1 cellular context compared by ENCODE assay signal in the genomic region with DNA sequence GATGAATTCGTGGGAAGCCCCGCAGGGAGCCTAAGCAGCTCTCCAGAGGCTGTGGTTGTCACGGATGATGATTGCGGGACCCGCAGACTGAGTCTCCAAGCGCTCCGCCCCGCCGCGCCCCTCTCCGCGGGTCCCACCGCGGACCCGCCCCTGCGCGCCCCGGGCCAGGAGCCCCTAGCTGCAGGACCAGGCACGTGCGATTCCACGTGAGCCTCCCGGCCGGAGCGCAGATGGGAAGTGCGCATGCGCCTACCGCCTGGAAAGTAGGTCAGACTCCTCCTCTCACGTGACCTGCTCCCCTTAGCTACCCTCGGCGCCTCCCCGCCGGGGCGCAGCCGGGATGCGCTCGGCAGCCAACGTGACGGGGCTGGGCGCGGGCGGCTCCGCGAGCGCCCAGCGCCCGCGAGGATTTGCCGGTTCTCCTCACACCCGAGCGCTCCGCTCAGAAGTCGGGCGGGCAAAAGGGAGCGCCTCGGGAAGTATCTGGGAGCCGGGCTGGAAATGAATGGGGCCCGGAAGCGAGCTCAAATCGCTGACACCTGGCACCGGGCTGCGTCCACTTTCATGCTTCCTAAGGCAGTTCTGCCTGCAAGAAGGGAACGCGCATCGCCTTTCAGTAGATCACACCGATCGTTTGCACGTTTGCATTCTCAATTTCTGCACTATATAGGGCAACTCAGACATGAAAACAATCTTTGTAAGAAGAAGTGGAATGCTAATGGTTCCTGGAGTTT.
TF ChIP-seq lines count a peak whose summit lies in the region.

No MANE protein-coding gene starts in this region.

TF ChIP-seq in K562, 482 proteins besides CTCF, POLR2A, EP300 and RAD21 (continued from another document and continues in another):
- TF ChIP-seq, protein P1, sequence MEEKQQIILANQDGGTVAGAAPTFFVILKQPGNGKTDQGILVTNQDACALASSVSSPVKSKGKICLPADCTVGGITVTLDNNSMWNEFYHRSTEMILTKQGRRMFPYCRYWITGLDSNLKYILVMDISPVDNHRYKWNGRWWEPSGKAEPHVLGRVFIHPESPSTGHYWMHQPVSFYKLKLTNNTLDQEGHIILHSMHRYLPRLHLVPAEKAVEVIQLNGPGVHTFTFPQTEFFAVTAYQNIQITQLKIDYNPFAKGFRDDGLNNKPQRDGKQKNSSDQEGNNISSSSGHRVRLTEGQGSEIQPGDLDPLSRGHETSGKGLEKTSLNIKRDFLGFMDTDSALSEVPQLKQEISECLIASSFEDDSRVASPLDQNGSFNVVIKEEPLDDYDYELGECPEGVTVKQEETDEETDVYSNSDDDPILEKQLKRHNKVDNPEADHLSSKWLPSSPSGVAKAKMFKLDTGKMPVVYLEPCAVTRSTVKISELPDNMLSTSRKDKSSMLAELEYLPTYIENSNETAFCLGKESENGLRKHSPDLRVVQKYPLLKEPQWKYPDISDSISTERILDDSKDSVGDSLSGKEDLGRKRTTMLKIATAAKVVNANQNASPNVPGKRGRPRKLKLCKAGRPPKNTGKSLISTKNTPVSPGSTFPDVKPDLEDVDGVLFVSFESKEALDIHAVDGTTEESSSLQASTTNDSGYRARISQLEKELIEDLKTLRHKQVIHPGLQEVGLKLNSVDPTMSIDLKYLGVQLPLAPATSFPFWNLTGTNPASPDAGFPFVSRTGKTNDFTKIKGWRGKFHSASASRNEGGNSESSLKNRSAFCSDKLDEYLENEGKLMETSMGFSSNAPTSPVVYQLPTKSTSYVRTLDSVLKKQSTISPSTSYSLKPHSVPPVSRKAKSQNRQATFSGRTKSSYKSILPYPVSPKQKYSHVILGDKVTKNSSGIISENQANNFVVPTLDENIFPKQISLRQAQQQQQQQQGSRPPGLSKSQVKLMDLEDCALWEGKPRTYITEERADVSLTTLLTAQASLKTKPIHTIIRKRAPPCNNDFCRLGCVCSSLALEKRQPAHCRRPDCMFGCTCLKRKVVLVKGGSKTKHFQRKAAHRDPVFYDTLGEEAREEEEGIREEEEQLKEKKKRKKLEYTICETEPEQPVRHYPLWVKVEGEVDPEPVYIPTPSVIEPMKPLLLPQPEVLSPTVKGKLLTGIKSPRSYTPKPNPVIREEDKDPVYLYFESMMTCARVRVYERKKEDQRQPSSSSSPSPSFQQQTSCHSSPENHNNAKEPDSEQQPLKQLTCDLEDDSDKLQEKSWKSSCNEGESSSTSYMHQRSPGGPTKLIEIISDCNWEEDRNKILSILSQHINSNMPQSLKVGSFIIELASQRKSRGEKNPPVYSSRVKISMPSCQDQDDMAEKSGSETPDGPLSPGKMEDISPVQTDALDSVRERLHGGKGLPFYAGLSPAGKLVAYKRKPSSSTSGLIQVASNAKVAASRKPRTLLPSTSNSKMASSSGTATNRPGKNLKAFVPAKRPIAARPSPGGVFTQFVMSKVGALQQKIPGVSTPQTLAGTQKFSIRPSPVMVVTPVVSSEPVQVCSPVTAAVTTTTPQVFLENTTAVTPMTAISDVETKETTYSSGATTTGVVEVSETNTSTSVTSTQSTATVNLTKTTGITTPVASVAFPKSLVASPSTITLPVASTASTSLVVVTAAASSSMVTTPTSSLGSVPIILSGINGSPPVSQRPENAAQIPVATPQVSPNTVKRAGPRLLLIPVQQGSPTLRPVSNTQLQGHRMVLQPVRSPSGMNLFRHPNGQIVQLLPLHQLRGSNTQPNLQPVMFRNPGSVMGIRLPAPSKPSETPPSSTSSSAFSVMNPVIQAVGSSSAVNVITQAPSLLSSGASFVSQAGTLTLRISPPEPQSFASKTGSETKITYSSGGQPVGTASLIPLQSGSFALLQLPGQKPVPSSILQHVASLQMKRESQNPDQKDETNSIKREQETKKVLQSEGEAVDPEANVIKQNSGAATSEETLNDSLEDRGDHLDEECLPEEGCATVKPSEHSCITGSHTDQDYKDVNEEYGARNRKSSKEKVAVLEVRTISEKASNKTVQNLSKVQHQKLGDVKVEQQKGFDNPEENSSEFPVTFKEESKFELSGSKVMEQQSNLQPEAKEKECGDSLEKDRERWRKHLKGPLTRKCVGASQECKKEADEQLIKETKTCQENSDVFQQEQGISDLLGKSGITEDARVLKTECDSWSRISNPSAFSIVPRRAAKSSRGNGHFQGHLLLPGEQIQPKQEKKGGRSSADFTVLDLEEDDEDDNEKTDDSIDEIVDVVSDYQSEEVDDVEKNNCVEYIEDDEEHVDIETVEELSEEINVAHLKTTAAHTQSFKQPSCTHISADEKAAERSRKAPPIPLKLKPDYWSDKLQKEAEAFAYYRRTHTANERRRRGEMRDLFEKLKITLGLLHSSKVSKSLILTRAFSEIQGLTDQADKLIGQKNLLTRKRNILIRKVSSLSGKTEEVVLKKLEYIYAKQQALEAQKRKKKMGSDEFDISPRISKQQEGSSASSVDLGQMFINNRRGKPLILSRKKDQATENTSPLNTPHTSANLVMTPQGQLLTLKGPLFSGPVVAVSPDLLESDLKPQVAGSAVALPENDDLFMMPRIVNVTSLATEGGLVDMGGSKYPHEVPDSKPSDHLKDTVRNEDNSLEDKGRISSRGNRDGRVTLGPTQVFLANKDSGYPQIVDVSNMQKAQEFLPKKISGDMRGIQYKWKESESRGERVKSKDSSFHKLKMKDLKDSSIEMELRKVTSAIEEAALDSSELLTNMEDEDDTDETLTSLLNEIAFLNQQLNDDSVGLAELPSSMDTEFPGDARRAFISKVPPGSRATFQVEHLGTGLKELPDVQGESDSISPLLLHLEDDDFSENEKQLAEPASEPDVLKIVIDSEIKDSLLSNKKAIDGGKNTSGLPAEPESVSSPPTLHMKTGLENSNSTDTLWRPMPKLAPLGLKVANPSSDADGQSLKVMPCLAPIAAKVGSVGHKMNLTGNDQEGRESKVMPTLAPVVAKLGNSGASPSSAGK (IDR thresholded peaks at IDR 0.05) = peak; percentile 98
- TF ChIP-seq ZNF655 (CRISPR knock-in tag; IDR thresholded peaks at IDR 0.05) (no peak), ZNF609 (CRISPR knock-in tag; IDR thresholded peaks at IDR 0.05; ENCODE audit: borderline replicate concordance) (no peak), CHCHD3 (CRISPR knock-in tag; IDR thresholded peaks at IDR 0.05) (no peak), STAG1 (CRISPR knock-in tag; IDR thresholded peaks at IDR 0.05; ENCODE audit: borderline replicate concordance) (peak; percentile 47), CC2D1A (IDR thresholded peaks at IDR 0.05) (no peak), ETV1 (tag; conservative IDR thresholded peaks at IDR 0.05; ENCODE audit: low read depth) (no peak), TAF15 (IDR thresholded peaks at IDR 0.05; ENCODE audit: low read depth, low read length) (no peak), PHB (CRISPR knock-in tag; IDR thresholded peaks at IDR 0.05) (no peak), ZNF436 (CRISPR knock-in tag; IDR thresholded peaks at IDR 0.05) (no peak), ZFP36 (IDR thresholded peaks at IDR 0.05; ENCODE audit: low read depth, low read length, partially characterized antibody) (no peak), ZBTB7A (IDR thresholded peaks at IDR 0.05; ENCODE audit: borderline replicate concordance, control insufficient read depth, low read depth, low read length) (peak; percentile 61; the same call in 1 of the 2 replicates), ELF2 (CRISPR knock-in tag; IDR thresholded peaks at IDR 0.05) (no peak), L3MBTL2 (IDR thresholded peaks at IDR 0.05) (peak; percentile 98), EGR1 (conservative IDR thresholded peaks at IDR 0.05) (no peak)
- TF ChIP-seq, protein P2, sequence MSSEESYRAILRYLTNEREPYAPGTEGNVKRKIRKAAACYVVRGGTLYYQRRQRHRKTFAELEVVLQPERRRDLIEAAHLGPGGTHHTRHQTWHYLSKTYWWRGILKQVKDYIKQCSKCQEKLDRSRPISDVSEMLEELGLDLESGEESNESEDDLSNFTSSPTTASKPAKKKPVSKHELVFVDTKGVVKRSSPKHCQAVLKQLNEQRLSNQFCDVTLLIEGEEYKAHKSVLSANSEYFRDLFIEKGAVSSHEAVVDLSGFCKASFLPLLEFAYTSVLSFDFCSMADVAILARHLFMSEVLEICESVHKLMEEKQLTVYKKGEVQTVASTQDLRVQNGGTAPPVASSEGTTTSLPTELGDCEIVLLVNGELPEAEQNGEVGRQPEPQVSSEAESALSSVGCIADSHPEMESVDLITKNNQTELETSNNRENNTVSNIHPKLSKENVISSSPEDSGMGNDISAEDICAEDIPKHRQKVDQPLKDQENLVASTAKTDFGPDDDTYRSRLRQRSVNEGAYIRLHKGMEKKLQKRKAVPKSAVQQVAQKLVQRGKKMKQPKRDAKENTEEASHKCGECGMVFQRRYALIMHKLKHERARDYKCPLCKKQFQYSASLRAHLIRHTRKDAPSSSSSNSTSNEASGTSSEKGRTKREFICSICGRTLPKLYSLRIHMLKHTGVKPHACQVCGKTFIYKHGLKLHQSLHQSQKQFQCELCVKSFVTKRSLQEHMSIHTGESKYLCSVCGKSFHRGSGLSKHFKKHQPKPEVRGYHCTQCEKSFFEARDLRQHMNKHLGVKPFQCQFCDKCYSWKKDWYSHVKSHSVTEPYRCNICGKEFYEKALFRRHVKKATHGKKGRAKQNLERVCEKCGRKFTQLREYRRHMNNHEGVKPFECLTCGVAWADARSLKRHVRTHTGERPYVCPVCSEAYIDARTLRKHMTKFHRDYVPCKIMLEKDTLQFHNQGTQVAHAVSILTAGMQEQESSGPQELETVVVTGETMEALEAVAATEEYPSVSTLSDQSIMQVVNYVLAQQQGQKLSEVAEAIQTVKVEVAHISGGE (CRISPR knock-in tag; IDR thresholded peaks at IDR 0.05) = peak in 1 of 3 experiments; percentile 19; a peak in 1 of 6 replicates
- TF ChIP-seq, protein P3, sequence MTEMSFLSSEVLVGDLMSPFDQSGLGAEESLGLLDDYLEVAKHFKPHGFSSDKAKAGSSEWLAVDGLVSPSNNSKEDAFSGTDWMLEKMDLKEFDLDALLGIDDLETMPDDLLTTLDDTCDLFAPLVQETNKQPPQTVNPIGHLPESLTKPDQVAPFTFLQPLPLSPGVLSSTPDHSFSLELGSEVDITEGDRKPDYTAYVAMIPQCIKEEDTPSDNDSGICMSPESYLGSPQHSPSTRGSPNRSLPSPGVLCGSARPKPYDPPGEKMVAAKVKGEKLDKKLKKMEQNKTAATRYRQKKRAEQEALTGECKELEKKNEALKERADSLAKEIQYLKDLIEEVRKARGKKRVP (CRISPR knock-in tag; IDR thresholded peaks at IDR 0.05) = no peak
- TF ChIP-seq, protein P4, sequence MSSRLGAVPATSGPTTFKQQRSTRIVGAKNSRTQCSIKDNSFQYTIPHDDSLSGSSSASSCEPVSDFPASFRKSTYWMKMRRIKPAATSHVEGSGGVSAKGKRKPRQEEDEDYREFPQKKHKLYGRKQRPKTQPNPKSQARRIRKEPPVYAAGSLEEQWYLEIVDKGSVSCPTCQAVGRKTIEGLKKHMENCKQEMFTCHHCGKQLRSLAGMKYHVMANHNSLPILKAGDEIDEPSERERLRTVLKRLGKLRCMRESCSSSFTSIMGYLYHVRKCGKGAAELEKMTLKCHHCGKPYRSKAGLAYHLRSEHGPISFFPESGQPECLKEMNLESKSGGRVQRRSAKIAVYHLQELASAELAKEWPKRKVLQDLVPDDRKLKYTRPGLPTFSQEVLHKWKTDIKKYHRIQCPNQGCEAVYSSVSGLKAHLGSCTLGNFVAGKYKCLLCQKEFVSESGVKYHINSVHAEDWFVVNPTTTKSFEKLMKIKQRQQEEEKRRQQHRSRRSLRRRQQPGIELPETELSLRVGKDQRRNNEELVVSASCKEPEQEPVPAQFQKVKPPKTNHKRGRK (tag; IDR thresholded peaks at IDR 0.05) = no peak
- TF ChIP-seq, protein P5, sequence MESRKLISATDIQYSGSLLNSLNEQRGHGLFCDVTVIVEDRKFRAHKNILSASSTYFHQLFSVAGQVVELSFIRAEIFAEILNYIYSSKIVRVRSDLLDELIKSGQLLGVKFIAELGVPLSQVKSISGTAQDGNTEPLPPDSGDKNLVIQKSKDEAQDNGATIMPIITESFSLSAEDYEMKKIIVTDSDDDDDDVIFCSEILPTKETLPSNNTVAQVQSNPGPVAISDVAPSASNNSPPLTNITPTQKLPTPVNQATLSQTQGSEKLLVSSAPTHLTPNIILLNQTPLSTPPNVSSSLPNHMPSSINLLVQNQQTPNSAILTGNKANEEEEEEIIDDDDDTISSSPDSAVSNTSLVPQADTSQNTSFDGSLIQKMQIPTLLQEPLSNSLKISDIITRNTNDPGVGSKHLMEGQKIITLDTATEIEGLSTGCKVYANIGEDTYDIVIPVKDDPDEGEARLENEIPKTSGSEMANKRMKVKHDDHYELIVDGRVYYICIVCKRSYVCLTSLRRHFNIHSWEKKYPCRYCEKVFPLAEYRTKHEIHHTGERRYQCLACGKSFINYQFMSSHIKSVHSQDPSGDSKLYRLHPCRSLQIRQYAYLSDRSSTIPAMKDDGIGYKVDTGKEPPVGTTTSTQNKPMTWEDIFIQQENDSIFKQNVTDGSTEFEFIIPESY (CRISPR knock-in tag; IDR thresholded peaks at IDR 0.05) = peak; percentile 88; the same call in 1 of the 2 replicates
